Comparison of ENCODE assay signal across 23 cellular contexts in genomic region chr6:25868784-25869183, GRCh38. TPM values are rescaled to one million over a fixed set of nuclear protein-coding genes. Genes with fewer than 3 reads are reported as not detected.
DNase-seq lines count a peak whose midpoint lies in the region; ATAC-seq, FAIRE-seq and TF ChIP-seq lines count a peak whose summit lies in the region.
"Had no signal": no experiment of that assay in that cellular context is flagged by ENCODE, and none has a peak within 500 bp of the region (broad histone marks: within the 10 kb centered on the region; RNA-seq: fewer than 3 reads in every experiment).

No MANE protein-coding gene starts in this region.

- no peaks in the 10 kb centered on the region for H3K79me2 ChIP-seq in K562 (ENCODE audit: control insufficient read depth, insufficient read depth, low read length)

- H3K9me1 ChIP-seq in K562 (ENCODE audit: control insufficient read depth, insufficient read depth, low read length), result no peaks in the 10 kb centered on the region

- no peak for TF ChIP-seq POLR2A in K562 (conservative IDR thresholded peaks at IDR 0.05)
- no peak for TF ChIP-seq POLR2A in adrenal gland (IDR thresholded peaks at IDR 0.05)
- TF ChIP-seq POLR2A in heart left ventricle (IDR thresholded peaks at IDR 0.05), result no peak

- H3K4me2 ChIP-seq in K562 (ENCODE audit: insufficient read depth, low read length), result no peak overlapping the region
- H3K4me2 ChIP-seq: BLaER1 had no signal

- intact Hi-C loops in K562 (cut with micrococcal nuclease) (no loop called here), kidney (cut with DNase I) (no loop called here), adrenal gland (cut with DNase I) (no loop called here), heart left ventricle (cut with DNase I) (no loop called here)

- H3K4me3 ChIP-seq in K562 (no peak overlapping the region), small intestine (ENCODE audit: low read depth in 1 of 2, low read length in 2 of 2) (no peak overlapping the region), kidney (ENCODE audit: low read length in 2 of 2) (no peak overlapping the region), adrenal gland (no peak overlapping the region), heart left ventricle (no peak overlapping the region)
- H3K4me3 ChIP-seq: BLaER1, GM12878, HAP-1 had no signal

- H3K4me1 ChIP-seq in K562 (replicated peaks in 1 of 2; ENCODE audit: control insufficient read depth in 2 of 2, insufficient read depth in 2 of 2, low read length in 2 of 2) (peaks cover 0 to 14% of the 10 kb centered on the region in 2 experiments; a peak in 3 of 5 replicates), small intestine (ENCODE audit: control insufficient read depth in 2 of 2, insufficient read depth in 1 of 2, low read depth in 1 of 2, low read length in 1 of 2) (no peaks in the 10 kb centered on the region), kidney (ENCODE audit: control insufficient read depth in 1 of 2, insufficient read depth in 1 of 2, low read depth in 1 of 2, low read length in 2 of 2) (peaks cover 0 to 3% of the 10 kb centered on the region in 2 donors), adrenal gland (replicated peaks in 1 of 2) (no peaks in the 10 kb centered on the region), heart left ventricle (no peaks in the 10 kb centered on the region)
- H3K4me1 ChIP-seq: HAP-1 had no signal

- in situ Hi-C loops in K562 (cut with MboI), result no loop called here

- no peak for TF ChIP-seq RAD21 in K562 (CRISPR knock-in tag; conservative IDR thresholded peaks at IDR 0.05 in 1 of 2, IDR thresholded peaks at IDR 0.05 in 1 of 2)

- FAIRE-seq in K562 (lab: Jason Lieb, UNC) (no peak), small intestine (lab: Jason Lieb, UNC) (no peak), kidney (lab: Jason Lieb, UNC) (no peak)
- FAIRE-seq: GM12878 had no signal

- POLR2A ChIA-PET in K562 (lab: Yijun Ruan, JAX), result interaction anchor here (0.5 kb wide), 1 partner anchor 236 kb away, joined by 3 read pairs; no protein-coding TSS in a partner anchor

- CTCF ChIA-PET in K562 (lab: Yijun Ruan, JAX; ENCODE audit: low intra/inter-chr PET ratio), result no interaction called here

- DNase-seq in activated CD4-positive, alpha-beta T cell treated with anti-CD3 and anti-CD28 coated beads for 48 hours, result peak; percentile 3
- no peak for DNase-seq in activated CD4-positive, alpha-beta T cell treated with anti-CD3 and anti-CD28 coated beads for 1 hour
- DNase-seq in K562 (ENCODE audit: extremely low read depth in 1 of 4, low spot score in 3 of 4), result no peak
- peak; percentile 6 for DNase-seq in small intestine
- DNase-seq in kidney, result no peak
- DNase-seq in adrenal gland, result no peak
- DNase-seq in heart left ventricle, result no peak
- DNase-seq: 8988T; Calu3; CD8-positive, alpha-beta T cell; DMS 273 treated with DMSO at 0.1 percent for 48 hours; DMS53; DND-41; EL had no signal

- H4K20me1 ChIP-seq in K562 (replicated peaks; ENCODE audit: control insufficient read depth, insufficient read depth, low read length), result no peaks in the 10 kb centered on the region
- H4K20me1 ChIP-seq: BLaER1 had no signal

- no peak for TF ChIP-seq CTCF in K562 (IDR thresholded peaks at IDR 0.05 in 2 of 3, conservative IDR thresholded peaks at IDR 0.05 in 1 of 3; ENCODE audit: insufficient read depth in 2 of 3, low read depth in 1 of 3, low read length in 3 of 3)
- TF ChIP-seq CTCF in kidney (IDR thresholded peaks at IDR 0.05; ENCODE audit: borderline replicate concordance, extremely low read depth, insufficient read depth), result no peak
- TF ChIP-seq CTCF in adrenal gland (IDR thresholded peaks at IDR 0.05), result no peak
- no peak for TF ChIP-seq CTCF in heart left ventricle (IDR thresholded peaks at IDR 0.05)

- H3K27me3 ChIP-seq in K562 (ENCODE audit: control insufficient read depth in 2 of 2, insufficient read depth in 2 of 2, low read length in 2 of 2) (no peaks in the 10 kb centered on the region), small intestine (ENCODE audit: control insufficient read depth in 2 of 2, insufficient read depth in 2 of 2, low read length in 2 of 2) (peaks cover 0 to 3% of the 10 kb centered on the region in 2 donors), adrenal gland (no peaks in the 10 kb centered on the region), heart left ventricle (peaks cover 0 to 7% (median 0%) of the 10 kb centered on the region in 9 donors)
- H3K27me3 ChIP-seq: BLaER1 had no signal

- H2AFZ ChIP-seq in K562 (ENCODE audit: low read depth, low read length), result no peak overlapping the region

- H3K9ac ChIP-seq in K562 (ENCODE audit: insufficient read depth in 1 of 2, low read depth in 2 of 2, low read length in 2 of 2) (no peak overlapping the region), kidney (ENCODE audit: low read length in 2 of 2) (no peak overlapping the region)
- H3K9ac ChIP-seq: BLaER1 had no signal

- BruUV-seq in K562 (replicated peaks; lab: Mats Ljungman, UMichigan), result no TSS peak

- H3K36me3 ChIP-seq in K562 (ENCODE audit: control insufficient read depth, insufficient read depth, low read length), result no peaks in the 10 kb centered on the region
- no peaks in the 10 kb centered on the region for H3K36me3 ChIP-seq in small intestine (ENCODE audit: control insufficient read depth in 2 of 2, insufficient read depth in 2 of 2, low read length in 2 of 2)
- no peaks in the 10 kb centered on the region for H3K36me3 ChIP-seq in kidney (ENCODE audit: control insufficient read depth in 1 of 2, insufficient read depth in 2 of 2, low read length in 2 of 2)
- H3K36me3 ChIP-seq in adrenal gland (replicated peaks in 1 of 2), result no peaks in the 10 kb centered on the region
- H3K36me3 ChIP-seq in heart left ventricle, result no peaks in the 10 kb centered on the region
- H3K36me3 ChIP-seq: BLaER1, HAP-1 had no signal

- no peak for TF ChIP-seq EP300 in K562 (IDR thresholded peaks at IDR 0.05; ENCODE audit: low read length)

- ATAC-seq in K562, result no peak
- ATAC-seq in heart left ventricle, result no peak
- ATAC-seq: CD8-positive, alpha-beta T cell; GM12878 had no signal

- H3K9me3 ChIP-seq in K562 (replicated peaks; ENCODE audit: control insufficient read depth, insufficient read depth, low read depth, low read length), result no peaks in the 10 kb centered on the region
- no peaks in the 10 kb centered on the region for H3K9me3 ChIP-seq in small intestine (ENCODE audit: control insufficient read depth, low read depth)
- no peaks in the 10 kb centered on the region for H3K9me3 ChIP-seq in kidney (ENCODE audit: control insufficient read depth in 1 of 2, low read length in 2 of 2)
- H3K9me3 ChIP-seq in adrenal gland (replicated peaks in 1 of 3), result no peaks in the 10 kb centered on the region
- H3K9me3 ChIP-seq in heart left ventricle, result peaks cover 0 to 4% (median 0%) of the 10 kb centered on the region in 12 donors
- H3K9me3 ChIP-seq: BLaER1, HAP-1 had no signal

- WGBS in K562 (ENCODE audit: insufficient coverage, low coverage, missing lambda C conversion rate), result 9% methylated on average over 1 of the region's 1 CpG
- WGBS in small intestine, 3 donors, result 33 to 72% (median 66%) methylated on average over 1 of the region's 1 CpG
- 89 to 100% (median 96%) methylated on average over 1 of the region's 1 CpG for WGBS in adrenal gland, 4 donors
- WGBS in heart left ventricle, 4 donors, result 86 to 96% (median 93%) methylated on average over 1 of the region's 1 CpG

- H3K27ac ChIP-seq in K562 (ENCODE audit: extremely low read depth, low read depth, low read length) (no peak overlapping the region), small intestine (ENCODE audit: low read depth in 1 of 2, low read length in 1 of 2) (no peak overlapping the region), kidney (ENCODE audit: low read depth in 2 of 2, low read length in 2 of 2) (no peak overlapping the region), adrenal gland (no peak overlapping the region), heart left ventricle (no peak overlapping the region)
- H3K27ac ChIP-seq: BLaER1 had no signal

RNA-seq across cellular contexts. Expression of gene SLC17A3, which starts 5.3 kb away (rescaled TPM):
- total RNA-seq in K562 (2011; cell fraction: chromatin; rRNA removed; ENCODE audit: low replicate concordance), result not detected in 2 replicates
- total RNA-seq in K562 (2011; cell fraction: nucleolus; rRNA removed), result not detected in 2 replicates
- not detected in 2 replicates for total RNA-seq in K562 (2011; cell fraction: nucleoplasm; rRNA removed)
- total RNA-seq in K562 (2014; rRNA removed) (not detected in 2 replicates), K562 (2014; rRNA removed; fragmentation: Illumina TruSeq; extraction: Trizol) (not detected in 2 replicates), K562 (2015; rRNA removed; fragmentation: Illumina TruSeq; extraction: Trizol) (not detected in 2 replicates), K562 (2021) (not detected in 2 replicates), kidney (14.0 TPM), adrenal gland (1 to 10 TPM in 2 of 8 donors, under 1 TPM in 5, not detected in 1; 0.20 to 2.1 (median 0.81) TPM), heart left ventricle (not detected)
- polyA plus RNA-seq in K562 (2011; rRNA removed) (0.08 TPM in 1 of 2 replicates, not detected in the other), K562 (2014; fragmentation: Illumina TruSeq; extraction: Trizol) (not detected in 2 replicates), K562 (2014; fragmentation: Nextera tagmentation; extraction: Ambion mirVana) (under 1 TPM in 1 of 2 experiments, not detected in 1; 0.04 TPM), K562 (2014; rRNA removed) (not detected in 2 replicates), small intestine (under 1 TPM in 1 of 3 donors, not detected in 2; 0.04 TPM), kidney (ENCODE audit: insufficient read depth, low read depth, low replicate concordance) (149 TPM), adrenal gland (1 to 10 TPM in 1 of 3 donors, under 1 TPM in 2; 0.34 to 1.5 (median 0.72) TPM), heart left ventricle (not detected)
- polyA plus RNA-seq in K562 (2011; cell fraction: cytosol; rRNA removed), result not detected in 2 replicates
- polyA plus RNA-seq in K562 (2011; cell fraction: nucleus; rRNA removed), result 0.11 TPM in 1 of 2 replicates, not detected in the other
- 0.32 TPM in 1 of 2 replicates, not detected in the other for polyA plus RNA-seq in K562 (2012)
- polyA minus RNA-seq in K562 (2011; rRNA and poly(A)+ RNA removed), result not detected in 2 replicates
- polyA minus RNA-seq in K562 (2011; cell fraction: cytosol; rRNA and poly(A)+ RNA removed), result not detected in 2 replicates
- polyA minus RNA-seq in K562 (2011; cell fraction: nucleus; rRNA and poly(A)+ RNA removed), result not detected in 2 replicates
- total RNA-seq: A673, Calu3, G401, GM12878, HT-29 had no signal
- polyA plus RNA-seq: CD14-positive monocyte, GM12878 had no signal

RNA-seq across cellular contexts. Expression of gene SLC17A1, which starts 36.9 kb away (rescaled TPM):
- total RNA-seq in K562 (2011; cell fraction: chromatin; rRNA removed; ENCODE audit: low replicate concordance), result not detected in 2 replicates
- not detected in 2 replicates for total RNA-seq in K562 (2011; cell fraction: nucleolus; rRNA removed)
- not detected in 2 replicates for total RNA-seq in K562 (2011; cell fraction: nucleoplasm; rRNA removed)
- total RNA-seq in K562 (2014; rRNA removed) (not detected in 2 replicates), K562 (2014; rRNA removed; fragmentation: Illumina TruSeq; extraction: Trizol) (not detected in 2 replicates), K562 (2015; rRNA removed; fragmentation: Illumina TruSeq; extraction: Trizol) (not detected in 2 replicates), K562 (2021) (not detected in 2 replicates), kidney (26.3 TPM), adrenal gland (under 1 TPM in 2 of 8 donors, not detected in 6; 0.18 to 0.23 TPM), heart left ventricle (not detected)
- polyA plus RNA-seq in K562 (2011; rRNA removed) (not detected in 2 replicates), K562 (2014; fragmentation: Illumina TruSeq; extraction: Trizol) (not detected in 2 replicates), K562 (2014; fragmentation: Nextera tagmentation; extraction: Ambion mirVana) (not detected), K562 (2014; rRNA removed) (not detected in 2 replicates), small intestine (not detected), kidney (ENCODE audit: insufficient read depth, low read depth, low replicate concordance) (109 TPM), adrenal gland (1 to 10 TPM in 1 of 3 donors, under 1 TPM in 1, not detected in 1; 0.44 to 1.0 TPM), heart left ventricle (not detected)
- polyA plus RNA-seq in K562 (2011; cell fraction: cytosol; rRNA removed), result not detected in 2 replicates
- not detected in 2 replicates for polyA plus RNA-seq in K562 (2011; cell fraction: nucleus; rRNA removed)
- polyA plus RNA-seq in K562 (2012), result not detected in 2 replicates
- polyA minus RNA-seq in K562 (2011; rRNA and poly(A)+ RNA removed), result not detected in 2 replicates
- polyA minus RNA-seq in K562 (2011; cell fraction: cytosol; rRNA and poly(A)+ RNA removed), result not detected in 2 replicates
- polyA minus RNA-seq in K562 (2011; cell fraction: nucleus; rRNA and poly(A)+ RNA removed), result not detected in 2 replicates
- total RNA-seq: A673; Calu3; CD8-positive, alpha-beta T cell; G401; GM12878; H4; HT-29 had no signal
- polyA plus RNA-seq: AG04450, CD14-positive monocyte, GM12878 had no signal

Comparison
In these comparisons a context has a peak if more than half of its experiments do, and no peak if none do; other contexts are left out.
1. DNase-seq: peak in activated CD4-positive, alpha-beta T cell treated with anti-CD3 and anti-CD28 coated beads for 48 hours (single experiment) and small intestine (single experiment); none in activated CD4-positive, alpha-beta T cell treated with anti-CD3 and anti-CD28 coated beads for 1 hour (single experiment), K562 (0 of 4), kidney (single experiment), adrenal gland (0 of 7) and heart left ventricle (0 of 5).
2. RNA of gene SLC17A3, which starts 5.3 kb away (polyA plus RNA-seq): 149 TPM in kidney (single experiment); 0.34 to 1.5 TPM in adrenal gland, 0.04 to 0.32 TPM in K562, 0.04 TPM in small intestine and not detected in heart left ventricle; every median in the first group is over 10 times any median in the second.
3. RNA of gene SLC17A1, which starts 36.9 kb away (polyA plus RNA-seq): 109 TPM in kidney (single experiment); 0.44 to 1.0 TPM in adrenal gland, not detected in K562, not detected in small intestine and not detected in heart left ventricle; every median in the first group is over 10 times any median in the second.